ENCODE assay signal across 1 cellular context in the genomic region with DNA sequence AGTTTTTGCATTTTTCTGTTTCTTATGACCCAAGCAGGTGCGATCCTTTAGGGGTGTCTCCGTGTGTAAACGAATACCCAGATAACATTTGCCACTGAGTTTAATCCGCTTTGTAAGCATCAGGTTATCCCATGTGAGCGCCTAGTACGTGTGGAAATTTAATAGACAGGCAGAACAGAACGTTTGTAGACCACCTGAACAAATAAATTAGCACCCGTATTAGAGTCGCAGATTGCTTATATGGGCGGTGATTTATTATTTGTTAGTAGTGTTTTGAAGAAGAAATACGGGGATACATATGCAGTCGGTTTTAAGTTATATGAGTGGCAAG.
TF ChIP-seq lines count a peak whose summit lies in the region.

No MANE protein-coding gene starts in this region.

TF ChIP-seq in endothelial cell of umbilical vein, 7 proteins besides CTCF, POLR2A, EP300 and RAD21:
- TF ChIP-seq JUN (IDR thresholded peaks at IDR 0.05; ENCODE audit: borderline replicate concordance, insufficient read depth, insufficient read length, low read depth): no peak
- no peak for TF ChIP-seq FOS (IDR thresholded peaks at IDR 0.05; ENCODE audit: borderline replicate concordance, insufficient read depth, low read length)
- TF ChIP-seq EZH2 (IDR thresholded peaks at IDR 0.05; ENCODE audit: borderline replicate concordance, low read depth, low read length, severe bottlenecking): no peak
- no peak for TF ChIP-seq POLR2AphosphoS5 (IDR thresholded peaks at IDR 0.05; ENCODE audit: insufficient read depth, low read depth, low read length)
- TF ChIP-seq GATA2 (IDR thresholded peaks at IDR 0.05; ENCODE audit: insufficient read depth, insufficient read length, low read depth, low read length): no peak
- TF ChIP-seq, protein P1, sequence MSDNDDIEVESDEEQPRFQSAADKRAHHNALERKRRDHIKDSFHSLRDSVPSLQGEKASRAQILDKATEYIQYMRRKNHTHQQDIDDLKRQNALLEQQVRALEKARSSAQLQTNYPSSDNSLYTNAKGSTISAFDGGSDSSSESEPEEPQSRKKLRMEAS (IDR thresholded peaks at IDR 0.05; ENCODE audit: insufficient read depth, insufficient read length): no peak
- no peak for TF ChIP-seq MYC (IDR thresholded peaks at IDR 0.05; ENCODE audit: low read depth, low read length)
